ENCODE assay signal across 19 cellular contexts in genomic region chr7:46363688-46364087, GRCh38.
A peak's percentile ranks its signal among the peaks of the same experiment; 100 is the strongest.
DNase-seq lines count a peak whose midpoint lies in the region; ATAC-seq, FAIRE-seq and TF ChIP-seq lines count a peak whose summit lies in the region.
"Had no signal": no experiment of that assay in that cellular context is flagged by ENCODE, and none has a peak within 500 bp of the region (broad histone marks: within the 10 kb centered on the region; RNA-seq: fewer than 3 reads in every experiment).

No MANE protein-coding gene starts in this region.

- H4K20me1 ChIP-seq in H9 (ENCODE audit: control insufficient read depth, insufficient read depth, insufficient read length) (no peaks in the 10 kb centered on the region), K562 (replicated peaks; ENCODE audit: control insufficient read depth, insufficient read depth, low read length) (no peaks in the 10 kb centered on the region)

- no peak overlapping the region for H3K9ac ChIP-seq in H9 (ENCODE audit: extremely low read depth, insufficient read length, low read length)
- H3K9ac ChIP-seq in K562 (ENCODE audit: insufficient read depth in 1 of 2, low read depth in 2 of 2, low read length in 2 of 2), result no peak overlapping the region

- H3K9me3 ChIP-seq in A549 (no peaks in the 10 kb centered on the region), H9 (ENCODE audit: control insufficient read depth, low read depth, low read length) (no peaks in the 10 kb centered on the region), K562 (replicated peaks; ENCODE audit: control insufficient read depth, insufficient read depth, low read depth, low read length) (no peaks in the 10 kb centered on the region), right lobe of liver (no peaks in the 10 kb centered on the region), adrenal gland (replicated peaks in 1 of 3) (no peaks in the 10 kb centered on the region)
- H3K9me3 ChIP-seq: heart left ventricle, neutrophil had no signal

- H3K79me2 ChIP-seq in H9 (ENCODE audit: insufficient read depth, low read length) (no peaks in the 10 kb centered on the region), K562 (ENCODE audit: control insufficient read depth, insufficient read depth, low read length) (no peaks in the 10 kb centered on the region)

- H4K8ac ChIP-seq in H9 (replicated peaks; ENCODE audit: insufficient read length, low read depth, low read length), result no peak overlapping the region

- H4K91ac ChIP-seq in H9 (ENCODE audit: insufficient read length, low read depth, low read length), result no peak overlapping the region

- 40% methylated on average over 1 of the region's 1 CpG for WGBS in A549 (ENCODE audit: missing lambda C conversion rate)
- no CpG with 5 or more reads among the region's 1 CpG for WGBS in H9 (ENCODE audit: extremely low coverage, insufficient read length, low lambda C conversion rate)
- WGBS in K562 (ENCODE audit: insufficient coverage, low coverage, missing lambda C conversion rate), result 14% methylated on average over 1 of the region's 1 CpG
- 30% methylated on average over 1 of the region's 1 CpG for WGBS in right lobe of liver (ENCODE audit: insufficient coverage, low coverage, low lambda C conversion rate, missing lambda C conversion rate)
- 64 to 95% (median 79%) methylated on average over 1 of the region's 1 CpG for WGBS in adrenal gland, 4 donors

- H2BK12ac ChIP-seq in H9 (ENCODE audit: insufficient read length, low read depth, low read length), result no peak overlapping the region

- H3K56ac ChIP-seq in H9 (ENCODE audit: insufficient read length, low read depth, low read length), result no peak overlapping the region

- FAIRE-seq in A549 (lab: Jason Lieb, UNC) (no peak), K562 (lab: Jason Lieb, UNC) (no peak)
- FAIRE-seq: keratinocyte had no signal

- H3K27ac Mint-ChIP-seq in H9, result no peak overlapping the region
- no peak overlapping the region for H3K27ac Mint-ChIP-seq in naive thymus-derived CD8-positive, alpha-beta T cell
- H3K27ac Mint-ChIP-seq: activated CD4-positive, alpha-beta memory T cell treated with anti-CD3 and anti-CD28 coated beads for 36 hours; activated naive CD4-positive, alpha-beta T cell treated with anti-CD3 and anti-CD28 coated beads, Interleukin-2, amount 50 U/mL, for 24 hours; activated T-cell treated with anti-CD3 and anti-CD28 coated beads, Interleukin-2, amount 50 U/mL, for 24 hours; brain; CD8-positive, alpha-beta memory T cell had no signal

- no peak overlapping the region for H2AK5ac ChIP-seq in H9 (ENCODE audit: insufficient read length, low read length)

- no peak overlapping the region for H3K14ac ChIP-seq in H9 (ENCODE audit: insufficient read depth, low read length)

- H2AFZ ChIP-seq in H9 (ENCODE audit: low read length), result no peak overlapping the region
- no peak overlapping the region for H2AFZ ChIP-seq in K562 (ENCODE audit: low read depth, low read length)

- H3K4me3 Mint-ChIP-seq in H9, result no peak overlapping the region
- no peak overlapping the region for H3K4me3 Mint-ChIP-seq in naive thymus-derived CD8-positive, alpha-beta T cell
- H3K4me3 Mint-ChIP-seq: activated CD4-positive, alpha-beta memory T cell treated with anti-CD3 and anti-CD28 coated beads for 36 hours; activated naive CD4-positive, alpha-beta T cell treated with anti-CD3 and anti-CD28 coated beads, Interleukin-2, amount 50 U/mL, for 24 hours; activated T-cell treated with anti-CD3 and anti-CD28 coated beads, Interleukin-2, amount 50 U/mL, for 24 hours; brain; CD8-positive, alpha-beta memory T cell had no signal

- no peaks in the 10 kb centered on the region for H3K23me2 ChIP-seq in H9 (ENCODE audit: insufficient read length, low read depth, low read length, poor library complexity, severe bottlenecking)

- TF ChIP-seq POLR2A in A549 (IDR thresholded peaks at IDR 0.05; ENCODE audit: low read length) (no peak), K562 (conservative IDR thresholded peaks at IDR 0.05) (no peak), right lobe of liver (IDR thresholded peaks at IDR 0.05) (no peak), adrenal gland (IDR thresholded peaks at IDR 0.05) (no peak)

- no peak overlapping the region for H2BK20ac ChIP-seq in H9 (ENCODE audit: low read depth, low read length, poor library complexity, severe bottlenecking)

- no peak overlapping the region for H3K18ac ChIP-seq in H9 (ENCODE audit: insufficient read length, low read depth, low read length)

- DNase-seq in A549 (ENCODE audit: low read depth in 1 of 2, low spot score in 1 of 2), result no peak
- no peak for DNase-seq in H9
- DNase-seq in K562 (ENCODE audit: extremely low read depth in 1 of 4, low spot score in 3 of 4), result no peak
- DNase-seq in right lobe of liver, result peak; percentile 27 to 79 (median 60)
- no peak for DNase-seq in naive thymus-derived CD8-positive, alpha-beta T cell
- no peak for DNase-seq in adrenal gland
- DNase-seq: activated CD4-positive, alpha-beta memory T cell treated with anti-CD3 and anti-CD28 coated beads for 36 hours; activated T-cell treated with anti-CD3 and anti-CD28 coated beads, Interleukin-2, amount 50 U/mL, for 24 hours; CD8-positive, alpha-beta memory T cell; heart left ventricle; NCI-H2227 treated with DMSO at 0.1 percent for 48 hours; right cardiac atrium; RPMI8226 had no signal

- H3K4me3 ChIP-seq in A549, result no peak overlapping the region
- no peak overlapping the region for H3K4me3 ChIP-seq in K562
- no peak overlapping the region for H3K4me3 ChIP-seq in right lobe of liver
- no peak overlapping the region for H3K4me3 ChIP-seq in adrenal gland
- H3K4me3 ChIP-seq: heart left ventricle had no signal

- no peak overlapping the region for H3K23ac ChIP-seq in H9 (ENCODE audit: insufficient read length, low read depth, low read length)

- H4K5ac ChIP-seq in H9 (ENCODE audit: insufficient read length, low read depth, low read length), result no peak overlapping the region

- H3K27me3 ChIP-seq in H9 (ENCODE audit: insufficient read depth, low read length), result no peaks in the 10 kb centered on the region
- H3K27me3 ChIP-seq in K562 (ENCODE audit: control insufficient read depth in 2 of 2, insufficient read depth in 2 of 2, low read length in 2 of 2), result no peaks in the 10 kb centered on the region
- no peaks in the 10 kb centered on the region for H3K27me3 ChIP-seq in right lobe of liver
- H3K27me3 ChIP-seq in adrenal gland, result no peaks in the 10 kb centered on the region
- H3K27me3 ChIP-seq: heart left ventricle, neutrophil had no signal

- H3K36me3 Mint-ChIP-seq in H9 (ENCODE audit: insufficient read depth in 1 of 3, low read depth in 3 of 3), result peaks cover 0 to 10% (median 0%) of the 10 kb centered on the region in 3 experiments; a peak in 2 of 7 replicates
- H3K36me3 Mint-ChIP-seq in naive thymus-derived CD8-positive, alpha-beta T cell, result no peaks in the 10 kb centered on the region
- H3K36me3 Mint-ChIP-seq: activated CD4-positive, alpha-beta memory T cell treated with anti-CD3 and anti-CD28 coated beads for 36 hours; activated naive CD4-positive, alpha-beta T cell treated with anti-CD3 and anti-CD28 coated beads, Interleukin-2, amount 50 U/mL, for 24 hours; brain; CD8-positive, alpha-beta memory T cell had no signal

- intact Hi-C loops in K562 (cut with micrococcal nuclease) (no loop called here), right lobe of liver (cut with DNase I) (no loop called here), adrenal gland (cut with DNase I) (no loop called here)

- H2BK15ac ChIP-seq in H9 (ENCODE audit: low read depth, low read length), result no peak overlapping the region

- H3K4me2 ChIP-seq in A549, result peak overlapping the region; percentile 39
- H3K4me2 ChIP-seq in H9 (ENCODE audit: insufficient read depth, insufficient read length, low read length), result no peak overlapping the region
- no peak overlapping the region for H3K4me2 ChIP-seq in K562 (ENCODE audit: insufficient read depth, low read length)

- ATAC-seq in A549 (peak in 1 of 2 experiments; percentile 53; a peak in 2 of 6 replicates), K562 (no peak), right lobe of liver (peak; percentile 96 to 99 (median 98)), HG03159 (IDR thresholded peaks at IDR 0.05; ENCODE audit: unreplicated experiment) (no peak), esophagus mucosa (no peak)
- no peak for ATAC-seq in naive thymus-derived CD8-positive, alpha-beta T cell
- ATAC-seq: heart left ventricle had no signal

- POLR2A ChIA-PET in A549 (lab: Yijun Ruan, JAX), result no interaction called here
- POLR2A ChIA-PET in K562 (lab: Yijun Ruan, JAX), result no interaction called here
- POLR2A ChIA-PET in naive thymus-derived CD8-positive, alpha-beta T cell (lab: Charles Lee), result no interaction called here

- in situ Hi-C loops in K562 (cut with MboI), result no loop called here

- no peak for TF ChIP-seq EP300 in A549 (IDR thresholded peaks at IDR 0.05)
- no peak for TF ChIP-seq EP300 in K562 (IDR thresholded peaks at IDR 0.05; ENCODE audit: low read length)

- no peak overlapping the region for H2BK120ac ChIP-seq in H9 (ENCODE audit: low read depth, low read length, poor library complexity, severe bottlenecking)

- CTCF ChIA-PET in A549 (lab: Yijun Ruan, JAX) (interaction anchor here (1.5 kb wide), 1 partner anchor 445 kb away, joined by 4 read pairs; no protein-coding TSS in a partner anchor), K562 (lab: Yijun Ruan, JAX; ENCODE audit: low intra/inter-chr PET ratio) (no interaction called here)

- no peak overlapping the region; a peak in 1 of 6 replicates for H3K27ac ChIP-seq in A549
- H3K27ac ChIP-seq in H9 (ENCODE audit: insufficient read length, low read depth, low read length), result no peak overlapping the region
- H3K27ac ChIP-seq in K562 (ENCODE audit: extremely low read depth, low read depth, low read length), result no peak overlapping the region
- peak overlapping the region in 1 of 3 donors; percentile 20 for H3K27ac ChIP-seq in right lobe of liver
- no peak overlapping the region for H3K27ac ChIP-seq in adrenal gland
- H3K27ac ChIP-seq: heart left ventricle, neutrophil had no signal

- TF ChIP-seq CTCF in A549 (IDR thresholded peaks at IDR 0.05) (no peak), H9 (conservative IDR thresholded peaks at IDR 0.05) (peak; percentile 39; the same call in 2 of the 3 replicates), K562 (IDR thresholded peaks at IDR 0.05 in 2 of 3, conservative IDR thresholded peaks at IDR 0.05 in 1 of 3; ENCODE audit: insufficient read depth in 2 of 3, low read depth in 1 of 3, low read length in 3 of 3) (no peak), right lobe of liver (IDR thresholded peaks at IDR 0.05) (peak in 2 of 4 donors; percentile 13 to 19), adrenal gland (IDR thresholded peaks at IDR 0.05) (no peak)

- H3K4me1 ChIP-seq in A549, result peaks cover 20% of the 10 kb centered on the region
- H3K4me1 ChIP-seq in H9 (ENCODE audit: insufficient read depth, low read length), result no peaks in the 10 kb centered on the region
- no peaks in the 10 kb centered on the region for H3K4me1 ChIP-seq in K562 (replicated peaks in 1 of 2; ENCODE audit: control insufficient read depth in 2 of 2, insufficient read depth in 2 of 2, low read length in 2 of 2)
- peaks cover 0 to 21% (median 8%) of the 10 kb centered on the region in 4 donors for H3K4me1 ChIP-seq in right lobe of liver
- no peaks in the 10 kb centered on the region for H3K4me1 ChIP-seq in adrenal gland (replicated peaks in 1 of 2)
- H3K4me1 ChIP-seq: heart left ventricle had no signal

- TF ChIP-seq RAD21 in A549 (conservative IDR thresholded peaks at IDR 0.05 in 1 of 2, IDR thresholded peaks at IDR 0.05 in 1 of 2), result no peak
- no peak for TF ChIP-seq RAD21 in K562 (CRISPR knock-in tag; conservative IDR thresholded peaks at IDR 0.05 in 1 of 2, IDR thresholded peaks at IDR 0.05 in 1 of 2)

- no peaks in the 10 kb centered on the region; the same call in 1 of the 2 replicates for H3K27me3 Mint-ChIP-seq in H9 (ENCODE audit: low read depth)
- no peaks in the 10 kb centered on the region for H3K27me3 Mint-ChIP-seq in naive thymus-derived CD8-positive, alpha-beta T cell
- H3K27me3 Mint-ChIP-seq: activated CD4-positive, alpha-beta memory T cell treated with anti-CD3 and anti-CD28 coated beads for 36 hours; activated naive CD4-positive, alpha-beta T cell treated with anti-CD3 and anti-CD28 coated beads, Interleukin-2, amount 50 U/mL, for 24 hours; activated T-cell treated with anti-CD3 and anti-CD28 coated beads, Interleukin-2, amount 50 U/mL, for 24 hours; brain; CD8-positive, alpha-beta memory T cell had no signal

- H3K36me3 ChIP-seq in K562 (ENCODE audit: control insufficient read depth, insufficient read depth, low read length), result no peaks in the 10 kb centered on the region
- no peaks in the 10 kb centered on the region for H3K36me3 ChIP-seq in right lobe of liver
- no peaks in the 10 kb centered on the region for H3K36me3 ChIP-seq in adrenal gland (replicated peaks in 1 of 2)
- H3K36me3 ChIP-seq: heart left ventricle, neutrophil had no signal

- H3K9me3 Mint-ChIP-seq in H9, result peaks cover 4 to 8% of the 10 kb centered on the region in 2 experiments; a peak in 4 of 5 replicates
- peaks cover 0 to 4% (median 0%) of the 10 kb centered on the region in 9 donors for H3K9me3 Mint-ChIP-seq in naive thymus-derived CD8-positive, alpha-beta T cell
- H3K9me3 Mint-ChIP-seq: activated CD4-positive, alpha-beta memory T cell treated with anti-CD3 and anti-CD28 coated beads for 36 hours; activated naive CD4-positive, alpha-beta T cell treated with anti-CD3 and anti-CD28 coated beads, Interleukin-2, amount 50 U/mL, for 24 hours; activated T-cell treated with anti-CD3 and anti-CD28 coated beads, Interleukin-2, amount 50 U/mL, for 24 hours had no signal

- H2BK5ac ChIP-seq in H9 (ENCODE audit: insufficient read length, low read length), result no peak overlapping the region

- BruUV-seq in K562 (replicated peaks; lab: Mats Ljungman, UMichigan), result no TSS peak

- no peaks in the 10 kb centered on the region for H3K79me1 ChIP-seq in H9 (ENCODE audit: insufficient read depth, low read depth, low read length, poor library complexity, severe bottlenecking)

- no peak overlapping the region for H3T11ph ChIP-seq in H9 (ENCODE audit: low read length)

- no peaks in the 10 kb centered on the region for H3K9me1 ChIP-seq in K562 (ENCODE audit: control insufficient read depth, insufficient read depth, low read length)

- peaks cover 9 to 15% of the 10 kb centered on the region in 2 experiments for H3K4me1 Mint-ChIP-seq in H9
- no peaks in the 10 kb centered on the region for H3K4me1 Mint-ChIP-seq in naive thymus-derived CD8-positive, alpha-beta T cell
- H3K4me1 Mint-ChIP-seq: activated naive CD4-positive, alpha-beta T cell treated with anti-CD3 and anti-CD28 coated beads, Interleukin-2, amount 50 U/mL, for 24 hours; CD8-positive, alpha-beta memory T cell had no signal

- no peak overlapping the region for H3K4ac ChIP-seq in H9 (ENCODE audit: low read depth, low read length)

Comparison
In these comparisons a context has a peak if more than half of its experiments do, and no peak if none do; other contexts are left out.
1. ATAC-seq: peak in right lobe of liver (4 of 4); none in K562 (single experiment), HG03159 (single experiment), esophagus mucosa (single experiment) and naive thymus-derived CD8-positive, alpha-beta T cell (0 of 2).
2. DNase-seq: peak in right lobe of liver (3 of 3); none in A549 (0 of 2), H9 (single experiment), K562 (0 of 4), naive thymus-derived CD8-positive, alpha-beta T cell (0 of 10) and adrenal gland (0 of 7).